In genomic region chr9:35422753-35423152, GRCh38 we compare ENCODE assay signal across 25 cellular contexts.
"Had no signal": no experiment of that assay in that cellular context is flagged by ENCODE, and none has a peak within 500 bp of the region (broad histone marks: within the 10 kb centered on the region; RNA-seq: fewer than 3 reads in every experiment).

No MANE protein-coding gene starts in this region.

- H3K27me3 ChIP-seq: dorsolateral prefrontal cortex, gastrocnemius medialis, heart right ventricle, left lung had no signal

- FAIRE-seq: endometrium, keratinocyte had no signal

- H3K36me3 ChIP-seq: esophagus squamous epithelium, gastrocnemius medialis, heart right ventricle, left lung, lower lobe of right lung had no signal

- ATAC-seq: esophagus mucosa; gastrocnemius medialis; heart right ventricle; left cardiac atrium; left lung; left ventricle myocardium superior; lower lobe of right lung; naive thymus-derived CD8-positive, alpha-beta T cell had no signal

- H3K4me3 ChIP-seq: coronary artery, dorsolateral prefrontal cortex, esophagus squamous epithelium, gastrocnemius medialis, heart right ventricle, left lung, lower lobe of right lung, mucosa of descending colon had no signal

- H3K4me1 ChIP-seq: heart right ventricle, left lung, lower lobe of right lung had no signal

- H3K27ac Mint-ChIP-seq: mesothelial cell of epicardium; naive thymus-derived CD8-positive, alpha-beta T cell had no signal

- H3K4me1 Mint-ChIP-seq: naive B cell; naive thymus-derived CD8-positive, alpha-beta T cell had no signal

- DNase-seq: dermis blood vessel endothelial cell; dorsolateral prefrontal cortex; effector CD4-positive, alpha-beta T cell; effector memory CD4-positive, alpha-beta T cell; erythroblast; esophagus squamous epithelium; foreskin melanocyte; gastrocnemius medialis; glutamatergic neuron; head of caudate nucleus; heart right ventricle; hippocampal formation; left cardiac atrium; left lung; left ventricle myocardium superior; lower lobe of right lung; mesenchymal stem cell; mucosa of descending colon; naive B cell; naive thymus-derived CD8-positive, alpha-beta T cell had no signal

- H3K27ac ChIP-seq: coronary artery, dorsolateral prefrontal cortex, esophagus squamous epithelium, gastrocnemius medialis, heart right ventricle, left lung, lower lobe of right lung had no signal

- H3K9me3 ChIP-seq: esophagus squamous epithelium, gastrocnemius medialis, left lung, lower lobe of right lung, mucosa of descending colon had no signal

- H3K4me3 Mint-ChIP-seq: mesothelial cell of epicardium; naive B cell; naive thymus-derived CD8-positive, alpha-beta T cell had no signal
